Comparison of ENCODE assay signal across 15 cellular contexts in genomic region chr14:50985124-50985815, GRCh38. TPM values are rescaled to one million over a fixed set of nuclear protein-coding genes. Genes with fewer than 3 reads are reported as not detected.
DNase-seq lines count a peak whose midpoint lies in the region; ATAC-seq and TF ChIP-seq lines count a peak whose summit lies in the region.
"Had no signal": no experiment of that assay in that cellular context is flagged by ENCODE, and none has a peak within 500 bp of the region (broad histone marks: within the 10 kb centered on the region; RNA-seq: fewer than 3 reads in every experiment).

No MANE protein-coding gene starts in this region.

- peak overlapping the region; percentile 52 for H3K4me3 Mint-ChIP-seq in neural crest cell
- H3K4me3 Mint-ChIP-seq: stimulated activated naive CD8-positive, alpha-beta T cell treated with anti-CD3 and anti-CD28 coated beads, Interleukin-15, amount 100 ng/mL, for 72 hours had no signal

- H3K9me3 Mint-ChIP-seq in neural crest cell: peaks cover 2% of the 10 kb centered on the region
- H3K9me3 Mint-ChIP-seq: activated naive CD4-positive, alpha-beta T cell treated with anti-CD3 and anti-CD28 coated beads, Interleukin-2, amount 50 U/mL, for 72 hours; stimulated activated naive CD8-positive, alpha-beta T cell treated with anti-CD3 and anti-CD28 coated beads, Interleukin-15, amount 100 ng/mL, for 72 hours had no signal

- ATAC-seq in SK-N-SH treated with all-trans-retinoic acid at 6 μM for 48 hours (peak; percentile 75), right cardiac atrium (no peak)
- ATAC-seq: activated naive CD4-positive, alpha-beta T cell treated with anti-CD3 and anti-CD28 coated beads, Interleukin-2, amount 50 U/mL, for 72 hours; stimulated activated naive CD8-positive, alpha-beta T cell treated with anti-CD3 and anti-CD28 coated beads, Interleukin-15, amount 100 ng/mL, for 72 hours had no signal

- peaks cover 4% of the 10 kb centered on the region for H3K36me3 Mint-ChIP-seq in neural crest cell (ENCODE audit: low read depth)
- H3K36me3 Mint-ChIP-seq: activated naive CD4-positive, alpha-beta T cell treated with anti-CD3 and anti-CD28 coated beads, Interleukin-2, amount 50 U/mL, for 72 hours had no signal

- no peak for TF ChIP-seq EP300 in transverse colon (IDR thresholded peaks at IDR 0.05; ENCODE audit: low read depth)

- H3K27me3 Mint-ChIP-seq in neural crest cell (ENCODE audit: low read depth): no peaks in the 10 kb centered on the region
- H3K27me3 Mint-ChIP-seq: stimulated activated naive CD8-positive, alpha-beta T cell treated with anti-CD3 and anti-CD28 coated beads, Interleukin-15, amount 100 ng/mL, for 72 hours had no signal

- H3K27me3 ChIP-seq in fibroblast of lung (ENCODE audit: control insufficient read depth, insufficient read depth, low read length): peaks cover 7% of the 10 kb centered on the region
- H3K27me3 ChIP-seq in transverse colon: no peaks in the 10 kb centered on the region
- H3K27me3 ChIP-seq in right cardiac atrium (ENCODE audit: control insufficient read depth, insufficient read depth): no peaks in the 10 kb centered on the region

- H3K36me3 ChIP-seq in fibroblast of lung (ENCODE audit: control insufficient read depth, insufficient read depth, low read length) (no peaks in the 10 kb centered on the region), transverse colon (no peaks in the 10 kb centered on the region)
- H3K36me3 ChIP-seq: SJSA1 had no signal

- peaks cover 35% of the 10 kb centered on the region for H3K4me1 Mint-ChIP-seq in neural crest cell
- H3K4me1 Mint-ChIP-seq: stimulated activated naive CD8-positive, alpha-beta T cell treated with anti-CD3 and anti-CD28 coated beads, Interleukin-15, amount 100 ng/mL, for 72 hours had no signal

- peak overlapping the region; percentile 82 for H3K27ac Mint-ChIP-seq in neural crest cell (ENCODE audit: unreplicated experiment)
- H3K27ac Mint-ChIP-seq: activated naive CD4-positive, alpha-beta T cell treated with anti-CD3 and anti-CD28 coated beads, Interleukin-2, amount 50 U/mL, for 72 hours; stimulated activated naive CD8-positive, alpha-beta T cell treated with anti-CD3 and anti-CD28 coated beads, Interleukin-15, amount 100 ng/mL, for 72 hours had no signal

- no peak overlapping the region for H3K27ac ChIP-seq in fibroblast of lung (ENCODE audit: insufficient read depth, low read length)
- H3K27ac ChIP-seq in transverse colon: no peak overlapping the region
- no peak overlapping the region for H3K27ac ChIP-seq in right cardiac atrium (ENCODE audit: low read length)
- H3K27ac ChIP-seq: SJSA1 had no signal

- no peaks in the 10 kb centered on the region for H4K20me1 ChIP-seq in fibroblast of lung (ENCODE audit: control insufficient read depth, extremely low read depth, insufficient read depth, low read length)

- no peak overlapping the region for H3K9ac ChIP-seq in fibroblast of lung (ENCODE audit: insufficient read depth, low read length)

- H3K9me3 ChIP-seq in fibroblast of lung (ENCODE audit: control insufficient read depth, insufficient read depth, low read depth, low read length): no peaks in the 10 kb centered on the region
- no peaks in the 10 kb centered on the region for H3K9me3 ChIP-seq in transverse colon
- H3K9me3 ChIP-seq in right cardiac atrium (ENCODE audit: control insufficient read depth, low read length): no peaks in the 10 kb centered on the region
- H3K9me3 ChIP-seq: SJSA1 had no signal

- 77 to 87% methylated on average over 3 to 12 of the region's 12 CpGs for WGBS in transverse colon (ENCODE audit: low coverage in 1 of 2), 2 donors
- 85% methylated on average over 12 of the region's 12 CpGs for WGBS in right cardiac atrium

- intact Hi-C loops in transverse colon (cut with DNase I; ENCODE audit: low total_unique reads) (no loop called here), right cardiac atrium (cut with DNase I) (no loop called here)

- H3K4me3 ChIP-seq in fibroblast of lung (replicated peaks in 1 of 4; ENCODE audit: control extremely low read depth in 1 of 4, insufficient read depth in 1 of 4, low read depth in 3 of 4, low read length in 4 of 4) (no peak overlapping the region), transverse colon (no peak overlapping the region), right cardiac atrium (ENCODE audit: low read length) (no peak overlapping the region)
- H3K4me3 ChIP-seq: SJSA1 had no signal

- DNase-seq in C1 segment of cervical spinal cord (lab: John Stamatoyannopoulos, UW) (peak in 9 of 14 donors; percentile 38 to 94 (median 49)), fibroblast of lung (ENCODE audit: low read depth in 2 of 2) (peak; percentile 11 to 27), neural crest cell (ENCODE audit: low read depth, low spot score) (no peak), NCI-H1417 (lab: John Stamatoyannopoulos, UW) (no peak), transverse colon (no peak), COLO829 (ENCODE audit: low spot score) (no peak), right cardiac atrium (no peak)
- DNase-seq: activated CD4-positive, alpha-beta T cell treated with anti-CD3 and anti-CD28 coated beads for 48 hours; activated T-cell treated with anti-CD3 and anti-CD28 coated beads for 4 hours; Karpas-422; NCI-H1436 treated with DMSO at 0.1 percent for 48 hours; stimulated activated naive CD8-positive, alpha-beta T cell treated with anti-CD3 and anti-CD28 coated beads, Interleukin-15, amount 100 ng/mL, for 72 hours had no signal

- in situ Hi-C loops in transverse colon (cut with MboI; ENCODE audit: low pct_ligation_motif_present in 1 of 4, low pct_unique_long_range_greater_than_20kb in 1 of 4, low sequenced_read_pairs in 3 of 4): no loop called here

- TF ChIP-seq POLR2A in transverse colon (IDR thresholded peaks at IDR 0.05): no peak

- H3K4me1 ChIP-seq in fibroblast of lung (ENCODE audit: control insufficient read depth, extremely low read depth, insufficient read depth, low read length) (no peaks in the 10 kb centered on the region), transverse colon (no peaks in the 10 kb centered on the region), right cardiac atrium (ENCODE audit: control insufficient read depth, insufficient read depth, low read length) (no peaks in the 10 kb centered on the region)
- H3K4me1 ChIP-seq: SJSA1 had no signal

- H3K79me2 ChIP-seq in fibroblast of lung (ENCODE audit: control insufficient read depth, insufficient read depth, low read length): no peaks in the 10 kb centered on the region

- no peak overlapping the region for H2AFZ ChIP-seq in fibroblast of lung (ENCODE audit: low read length)

- no peak overlapping the region for H3K4me2 ChIP-seq in fibroblast of lung (ENCODE audit: extremely low read depth, insufficient read depth, low read length)

- TF ChIP-seq CTCF in fibroblast of lung (conservative IDR thresholded peaks at IDR 0.05 in 1 of 2, IDR thresholded peaks at IDR 0.05 in 1 of 2; ENCODE audit: low read depth in 1 of 2, low read length in 2 of 2) (no peak), neural crest cell (conservative IDR thresholded peaks at IDR 0.05) (no peak), transverse colon (IDR thresholded peaks at IDR 0.05) (no peak)

TF ChIP-seq in SK-N-SH treated with all-trans-retinoic acid at 6 μM for 48 hours, 23 proteins besides CTCF, POLR2A, EP300 and RAD21 (continues in another document):
- TF ChIP-seq BACH2 (CRISPR knock-in tag; IDR thresholded peaks at IDR 0.05; ENCODE audit: borderline replicate concordance) (no peak), ZFP30 (CRISPR knock-in tag; IDR thresholded peaks at IDR 0.05) (no peak), ESRRG (CRISPR knock-in tag; IDR thresholded peaks at IDR 0.05) (no peak), ZC3H10 (CRISPR knock-in tag; IDR thresholded peaks at IDR 0.05) (no peak), ZNF565 (CRISPR knock-in tag; conservative IDR thresholded peaks at IDR 0.05; ENCODE audit: low read depth) (no peak), TCF4 (CRISPR knock-in tag; IDR thresholded peaks at IDR 0.05; ENCODE audit: borderline replicate concordance) (no peak), CREB5 (CRISPR knock-in tag; IDR thresholded peaks at IDR 0.05; ENCODE audit: low read depth) (no peak), TOX (CRISPR knock-in tag; IDR thresholded peaks at IDR 0.05; ENCODE audit: borderline replicate concordance) (no peak)
- TF ChIP-seq, protein P1, sequence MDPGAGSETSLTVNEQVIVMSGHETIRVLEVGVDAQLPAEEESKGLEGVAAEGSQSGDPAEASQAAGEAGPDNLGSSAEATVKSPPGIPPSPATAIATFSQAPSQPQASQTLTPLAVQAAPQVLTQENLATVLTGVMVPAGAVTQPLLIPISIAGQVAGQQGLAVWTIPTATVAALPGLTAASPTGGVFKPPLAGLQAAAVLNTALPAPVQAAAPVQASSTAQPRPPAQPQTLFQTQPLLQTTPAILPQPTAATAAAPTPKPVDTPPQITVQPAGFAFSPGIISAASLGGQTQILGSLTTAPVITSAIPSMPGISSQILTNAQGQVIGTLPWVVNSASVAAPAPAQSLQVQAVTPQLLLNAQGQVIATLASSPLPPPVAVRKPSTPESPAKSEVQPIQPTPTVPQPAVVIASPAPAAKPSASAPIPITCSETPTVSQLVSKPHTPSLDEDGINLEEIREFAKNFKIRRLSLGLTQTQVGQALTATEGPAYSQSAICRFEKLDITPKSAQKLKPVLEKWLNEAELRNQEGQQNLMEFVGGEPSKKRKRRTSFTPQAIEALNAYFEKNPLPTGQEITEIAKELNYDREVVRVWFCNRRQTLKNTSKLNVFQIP (CRISPR knock-in tag; IDR thresholded peaks at IDR 0.05; ENCODE audit: borderline replicate concordance, low read depth): no peak

RNA-seq across cellular contexts. Expression of gene PYGL, which starts 41.0 kb away (rescaled TPM):
- total RNA-seq in fibroblast of lung: 58.6 and 76.8 TPM in 2 replicates
- polyA plus RNA-seq in fibroblast of lung: 37.8 and 56.2 TPM in 2 replicates
- polyA plus RNA-seq in fibroblast of lung (2012): 32.1 and 51.1 TPM in 2 replicates
- 15.2 and 22.7 TPM in 2 replicates for polyA minus RNA-seq in fibroblast of lung (ENCODE audit: low replicate concordance)
- 45.2 and 45.3 TPM in 2 replicates for total RNA-seq in neural crest cell
- total RNA-seq in transverse colon: 10 to 100 TPM; 10.8 to 51.8 (median 26.0) TPM
- total RNA-seq in right cardiac atrium: 10 to 100 TPM in 3 of 4 donors, 1 to 10 TPM in 1; 6.7 to 16.5 (median 13.0) TPM
- 9.7 TPM for polyA plus RNA-seq in right cardiac atrium

Comparison
In these comparisons a context has a peak if more than half of its experiments do, and no peak if none do; other contexts are left out.
1. DNase-seq: peak in C1 segment of cervical spinal cord (9 of 14) and fibroblast of lung (2 of 2); none in neural crest cell (single experiment), NCI-H1417 (0 of 3), transverse colon (single experiment), COLO829 (single experiment) and right cardiac atrium (0 of 3).